Comparison of ENCODE assay signal across 9 cellular contexts in genomic region chr19:14435320-14436050, GRCh38. TPM values are rescaled to one million over a fixed set of nuclear protein-coding genes. Genes with fewer than 3 reads are reported as not detected.
A peak's percentile ranks its signal among the peaks of the same experiment; 100 is the strongest.
DNase-seq lines count a peak whose midpoint lies in the region; ATAC-seq and TF ChIP-seq lines count a peak whose summit lies in the region.
"Had no signal": no experiment of that assay in that cellular context is flagged by ENCODE, and none has a peak within 500 bp of the region (broad histone marks: within the 10 kb centered on the region; RNA-seq: fewer than 3 reads in every experiment).

No MANE protein-coding gene starts in this region.

- 0 out of 3 replicates have a peak overlapping the region, but pooled peaks have one; percentile 32 for H3K4me3 Mint-ChIP-seq in GM23338
- peak overlapping the region; percentile 78 for H3K4me3 Mint-ChIP-seq in activated T-helper 17 cell treated with anti-CD3 and anti-CD28 coated beads, Interleukin-2, amount 50 U/mL, for 72 hours

- H2AFZ ChIP-seq in GM23338 = no peak overlapping the region

- no peak overlapping the region for H3K27ac Mint-ChIP-seq in GM23338
- H3K27ac Mint-ChIP-seq in activated T-helper 17 cell treated with anti-CD3 and anti-CD28 coated beads, Interleukin-2, amount 50 U/mL, for 72 hours = peak overlapping the region; percentile 83

- no peak for TF ChIP-seq CTCF in GM23338 (conservative IDR thresholded peaks at IDR 0.05; ENCODE audit: low read depth in 2 of 2)
- no peak for TF ChIP-seq CTCF in gastroesophageal sphincter (IDR thresholded peaks at IDR 0.05)

- H3K27ac ChIP-seq in GM23338 (ENCODE audit: low read depth) (no peak overlapping the region), gastroesophageal sphincter (peak overlapping the region in 3 of 4 donors; percentile 93 to 96 (median 94)), skin epidermis (peak overlapping the region in 11 of 21 experiments; percentile 6 to 91 (median 56))

- H3K9me3 ChIP-seq in gastroesophageal sphincter = no peaks in the 10 kb centered on the region

- TF ChIP-seq POLR2A in gastroesophageal sphincter (IDR thresholded peaks at IDR 0.05) = no peak

- H3K4me1 ChIP-seq in GM23338 (ENCODE audit: insufficient read depth) (peaks cover 12% of the 10 kb centered on the region; the same call in 1 of the 2 replicates), gastroesophageal sphincter (peaks cover 0 to 81% (median 29%) of the 10 kb centered on the region in 3 donors)

- H3K9me3 Mint-ChIP-seq in GM23338 = 0 out of 3 replicates have a peak, but pooled peaks cover 4% of the 10 kb centered on the region
- no peaks in the 10 kb centered on the region for H3K9me3 Mint-ChIP-seq in activated T-helper 17 cell treated with anti-CD3 and anti-CD28 coated beads, Interleukin-2, amount 50 U/mL, for 72 hours

- peaks cover 9% of the 10 kb centered on the region for H4K20me1 ChIP-seq in GM23338 (replicated peaks; ENCODE audit: insufficient read depth)

- no peak for TF ChIP-seq EP300 in gastroesophageal sphincter (IDR thresholded peaks at IDR 0.05)

- H3F3A ChIP-seq in GM23338 (replicated peaks; ENCODE audit: low read depth) = peaks cover 12% of the 10 kb centered on the region; the same call in 1 of the 2 replicates

- no peaks in the 10 kb centered on the region for H3K36me3 ChIP-seq in GM23338 (ENCODE audit: insufficient read depth)
- peaks cover 0 to 19% of the 10 kb centered on the region in 2 donors for H3K36me3 ChIP-seq in gastroesophageal sphincter

- H3K79me2 ChIP-seq in GM23338 (replicated peaks; ENCODE audit: insufficient read depth) = peaks cover 54% of the 10 kb centered on the region

- H3K4me3 ChIP-seq in GM23338 (no peak overlapping the region), gastroesophageal sphincter (peak overlapping the region in 1 of 2 donors; percentile 93), skin epidermis (peak overlapping the region in 1 of 7 experiments; percentile 72)

- DNase-seq in GM23338 (ENCODE audit: low spot score) (no peak), NCI-H1092 treated with DMSO at 0.1 percent for 48 hours (lab: John Stamatoyannopoulos, UW) (no peak), pons (ENCODE audit: low spot score) (no peak)
- DNase-seq: GOT3 had no signal

- H3K4me2 ChIP-seq in GM23338 = no peak overlapping the region

- ATAC-seq in GM23338 (no peak), gastroesophageal sphincter (no peak), GM19023 (IDR thresholded peaks at IDR 0.05; ENCODE audit: unreplicated experiment) (no peak), GM18909 (IDR thresholded peaks at IDR 0.05; ENCODE audit: poor library complexity, unreplicated experiment) (no peak)
- no peak for ATAC-seq in activated T-helper 17 cell treated with anti-CD3 and anti-CD28 coated beads, Interleukin-2, amount 50 U/mL, for 72 hours (replicated peaks)

- H3K27me3 ChIP-seq in GM23338 (ENCODE audit: insufficient read depth) = no peaks in the 10 kb centered on the region; the same call in 1 of the 2 replicates
- no peaks in the 10 kb centered on the region for H3K27me3 ChIP-seq in gastroesophageal sphincter

- no peaks in the 10 kb centered on the region for H3K9me2 ChIP-seq in GM23338 (ENCODE audit: insufficient read depth)

- H3K27me3 Mint-ChIP-seq in GM23338 (ENCODE audit: insufficient read depth, low read depth, poor library complexity) = peaks cover 22% of the 10 kb centered on the region
- H3K27me3 Mint-ChIP-seq in activated T-helper 17 cell treated with anti-CD3 and anti-CD28 coated beads, Interleukin-2, amount 50 U/mL, for 72 hours = no peaks in the 10 kb centered on the region

- WGBS in gastroesophageal sphincter (ENCODE audit: low coverage in 1 of 2), 2 donors = 27 to 66% methylated on average over 7 to 8 of the region's 17 CpGs

- no peaks in the 10 kb centered on the region; the same call in 1 of the 3 replicates for H3K36me3 Mint-ChIP-seq in GM23338 (ENCODE audit: low read depth)
- peaks cover 13% of the 10 kb centered on the region for H3K36me3 Mint-ChIP-seq in activated T-helper 17 cell treated with anti-CD3 and anti-CD28 coated beads, Interleukin-2, amount 50 U/mL, for 72 hours (ENCODE audit: low read depth)

- H3K4me1 Mint-ChIP-seq in GM23338 = peaks cover 13% of the 10 kb centered on the region; the same call in 2 of the 3 replicates
- H3K4me1 Mint-ChIP-seq in activated T-helper 17 cell treated with anti-CD3 and anti-CD28 coated beads, Interleukin-2, amount 50 U/mL, for 72 hours = peaks cover 26% of the 10 kb centered on the region

TF ChIP-seq in GM23338, 12 proteins besides CTCF, POLR2A, EP300 and RAD21 (continues in another document):
- TF ChIP-seq ETS1 (IDR thresholded peaks at IDR 0.05) = no peak

RNA-seq across cellular contexts. Expression of gene PKN1, which starts 2.4 kb away (rescaled TPM):
- 147 and 201 TPM in 2 replicates for total RNA-seq in GM23338 (2014; rRNA removed; shearing (Covaris generic))
- polyA plus RNA-seq in GM23338 (2016; fragmentation: Nextera tagmentation; extraction: Ambion mirVana) = 86.8 and 106 TPM in 2 replicates
- total RNA-seq in activated T-helper 17 cell treated with anti-CD3 and anti-CD28 coated beads, Interleukin-2, amount 50 U/mL, for 72 hours = 100 to 1,000 TPM; 121 to 171 TPM
- total RNA-seq in gastroesophageal sphincter = 100 to 1,000 TPM in 3 of 4 donors, 10 to 100 TPM in 1; 98.2 to 286 (median 139) TPM

RNA-seq across cellular contexts. Expression of gene DDX39A, which starts 16.3 kb away (rescaled TPM):
- total RNA-seq in GM23338 (2014; rRNA removed; shearing (Covaris generic)) = 156 and 196 TPM in 2 replicates
- polyA plus RNA-seq in GM23338 (2016; fragmentation: Nextera tagmentation; extraction: Ambion mirVana) = 185 and 195 TPM in 2 replicates
- total RNA-seq in activated T-helper 17 cell treated with anti-CD3 and anti-CD28 coated beads, Interleukin-2, amount 50 U/mL, for 72 hours = 100 to 1,000 TPM; 132 to 260 TPM
- total RNA-seq in gastroesophageal sphincter = 10 to 100 TPM; 31.4 to 55.5 (median 43.4) TPM

RNA-seq across cellular contexts. Expression of gene PTGER1, which starts 39.7 kb away (rescaled TPM):
- 1.2 TPM in 1 of 2 replicates, not detected in the other for total RNA-seq in GM23338 (2014; rRNA removed; shearing (Covaris generic))
- 0.56 and 0.57 TPM in 2 replicates for polyA plus RNA-seq in GM23338 (2016; fragmentation: Nextera tagmentation; extraction: Ambion mirVana)
- under 1 TPM in 1 of 2 donors, not detected in 1; 0.17 TPM for total RNA-seq in activated T-helper 17 cell treated with anti-CD3 and anti-CD28 coated beads, Interleukin-2, amount 50 U/mL, for 72 hours
- 1 to 10 TPM in 2 of 4 donors, under 1 TPM in 2; 0.23 to 4.6 (median 1.3) TPM for total RNA-seq in gastroesophageal sphincter

RNA-seq across cellular contexts. Expression of gene ADGRE5, which starts 54.2 kb away (rescaled TPM):
- 1.5 and 5.5 TPM in 2 replicates for total RNA-seq in GM23338 (2014; rRNA removed; shearing (Covaris generic))
- polyA plus RNA-seq in GM23338 (2016; fragmentation: Nextera tagmentation; extraction: Ambion mirVana) = 1.4 and 2.1 TPM in 2 replicates
- 100 to 1,000 TPM; 184 to 261 TPM for total RNA-seq in activated T-helper 17 cell treated with anti-CD3 and anti-CD28 coated beads, Interleukin-2, amount 50 U/mL, for 72 hours
- total RNA-seq in gastroesophageal sphincter = 10 to 100 TPM; 47.7 to 86.7 (median 66.1) TPM
